24 cellular contexts compared by ENCODE assay signal in the genomic region with DNA sequence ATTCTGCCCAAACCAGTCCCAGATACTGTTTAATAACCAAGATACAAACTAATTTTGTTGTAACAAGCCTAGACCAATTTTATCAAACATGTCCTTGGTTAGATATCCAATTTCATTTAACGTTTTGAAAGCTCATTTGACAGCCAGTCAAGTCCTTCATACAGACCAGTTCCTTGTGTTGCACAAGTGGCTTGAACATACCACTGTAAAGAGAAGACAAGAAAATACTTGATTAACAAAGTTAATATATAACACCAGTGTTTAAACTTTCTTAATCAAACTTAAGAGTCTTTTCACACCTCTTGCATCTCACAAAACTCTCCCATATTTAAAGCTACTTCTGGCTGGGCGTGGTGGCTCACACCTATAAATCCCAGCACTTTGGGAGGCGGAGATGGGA. TPM values are rescaled to one million over a fixed set of nuclear protein-coding genes. Genes with fewer than 3 reads are reported as not detected.
DNase-seq lines count a peak whose midpoint lies in the region; ATAC-seq, FAIRE-seq and TF ChIP-seq lines count a peak whose summit lies in the region.
"Had no signal": no experiment of that assay in that cellular context is flagged by ENCODE, and none has a peak within 500 bp of the region (broad histone marks: within the 10 kb centered on the region; RNA-seq: fewer than 3 reads in every experiment).

No MANE protein-coding gene starts in this region.

- no peak overlapping the region for H3K27ac ChIP-seq in lower lobe of right lung
- H3K27ac ChIP-seq in testis: peak overlapping the region; percentile 25 to 36
- no peak overlapping the region for H3K27ac ChIP-seq in CD4-positive, alpha-beta T cell (ENCODE audit: low read depth, low read length)
- H3K27ac ChIP-seq: BLaER1, KMS-11, SJSA1 had no signal

- H3K27me3 ChIP-seq in lower lobe of right lung (ENCODE audit: low read depth) (no peaks in the 10 kb centered on the region), testis (no peaks in the 10 kb centered on the region)
- no peaks in the 10 kb centered on the region for H3K27me3 ChIP-seq in CD4-positive, alpha-beta T cell (ENCODE audit: control insufficient read depth, insufficient read depth, low read length)
- H3K27me3 ChIP-seq: BLaER1, SJSA1 had no signal

- no peak for TF ChIP-seq POLR2A in H54 (IDR thresholded peaks at IDR 0.05; ENCODE audit: low read depth, low read length)
- no peak for TF ChIP-seq POLR2A in testis (IDR thresholded peaks at IDR 0.05)
- TF ChIP-seq POLR2A in lower leg skin (IDR thresholded peaks at IDR 0.05): no peak

- peak; percentile 48 to 75 for ATAC-seq in lower lobe of right lung
- no peak for ATAC-seq in CD4-positive, alpha-beta T cell (ENCODE audit: poor library complexity)
- ATAC-seq: CD8-positive, alpha-beta T cell; HCT116; Right ventricle myocardium inferior had no signal

- 66 to 67% methylated on average over 3 of the region's 3 CpGs for WGBS in testis, 2 donors
- 72 to 77% methylated on average over 3 of the region's 3 CpGs for WGBS in lower leg skin, 2 donors

- no peak overlapping the region for H3K4me3 Mint-ChIP-seq in progenitor cell of endocrine pancreas (ENCODE audit: low read depth)
- no peak overlapping the region for H3K4me3 Mint-ChIP-seq in CD4-positive, alpha-beta T cell
- H3K4me3 Mint-ChIP-seq: CD8-positive, alpha-beta T cell had no signal

- no peaks in the 10 kb centered on the region for H3K9me3 Mint-ChIP-seq in progenitor cell of endocrine pancreas (ENCODE audit: low read depth)
- no peaks in the 10 kb centered on the region for H3K9me3 Mint-ChIP-seq in CD4-positive, alpha-beta T cell
- H3K9me3 Mint-ChIP-seq: CD8-positive, alpha-beta T cell had no signal

- CTCF ChIA-PET in CD4-positive, alpha-beta T cell (lab: Charles Lee): no interaction called here

- H3K27me3 Mint-ChIP-seq in progenitor cell of endocrine pancreas: no peaks in the 10 kb centered on the region
- no peaks in the 10 kb centered on the region for H3K27me3 Mint-ChIP-seq in CD4-positive, alpha-beta T cell

- H3K36me3 ChIP-seq in lower lobe of right lung (peaks cover 95% of the 10 kb centered on the region), testis (ENCODE audit: low read depth, missing control alignments) (no peaks in the 10 kb centered on the region)

- H3K27ac Mint-ChIP-seq in progenitor cell of endocrine pancreas: no peak overlapping the region
- no peak overlapping the region for H3K27ac Mint-ChIP-seq in CD4-positive, alpha-beta T cell
- H3K27ac Mint-ChIP-seq: CD8-positive, alpha-beta T cell had no signal

- peaks cover 35% of the 10 kb centered on the region for H3K36me3 Mint-ChIP-seq in progenitor cell of endocrine pancreas (ENCODE audit: insufficient read depth)
- peaks cover 88% of the 10 kb centered on the region for H3K36me3 Mint-ChIP-seq in CD4-positive, alpha-beta T cell (ENCODE audit: low read depth)

- H3K9me3 ChIP-seq in lower lobe of right lung (no peaks in the 10 kb centered on the region), testis (no peaks in the 10 kb centered on the region)
- H3K9me3 ChIP-seq in CD4-positive, alpha-beta T cell (ENCODE audit: control insufficient read depth, low read length): no peaks in the 10 kb centered on the region
- H3K9me3 ChIP-seq: BLaER1, SJSA1 had no signal

- peaks cover 7% of the 10 kb centered on the region for H3K4me1 Mint-ChIP-seq in progenitor cell of endocrine pancreas (ENCODE audit: low read depth)
- peaks cover 15% of the 10 kb centered on the region for H3K4me1 Mint-ChIP-seq in CD4-positive, alpha-beta T cell (ENCODE audit: low read depth)

- TF ChIP-seq CTCF in D721Med (IDR thresholded peaks at IDR 0.05; ENCODE audit: insufficient read depth, missing control alignments) (no peak), lower lobe of right lung (IDR thresholded peaks at IDR 0.05) (no peak), testis (IDR thresholded peaks at IDR 0.05) (no peak), progenitor cell of endocrine pancreas (IDR thresholded peaks at IDR 0.05; ENCODE audit: unreplicated experiment) (no peak), lower leg skin (IDR thresholded peaks at IDR 0.05) (no peak)
- no peak for TF ChIP-seq CTCF in CD4-positive, alpha-beta T cell (IDR thresholded peaks at IDR 0.05)

- DNase-seq in D721Med (ENCODE audit: insufficient read length, low spot score): no peak
- no peak for DNase-seq in H54 (ENCODE audit: insufficient read length, low spot score)
- DNase-seq in lower lobe of right lung: no peak
- no peak for DNase-seq in testis
- DNase-seq in progenitor cell of endocrine pancreas (ENCODE audit: low spot score, unreplicated experiment): no peak
- DNase-seq in lower leg skin (ENCODE audit: low spot score in 2 of 2): no peak
- no peak for DNase-seq in CD4-positive, alpha-beta T cell
- DNase-seq: ACHN; CD8-positive, alpha-beta T cell; DMS153; GDM1; GOT3; IMR-90; NCI-H1105; NCI-H146; NCI-H2029; NCI-H2171 treated with DMSO at 0.1 percent for 48 hours; NCI-H524 treated with DMSO at 0.1 percent for 48 hours had no signal

- H3K4me1 ChIP-seq in lower lobe of right lung: no peaks in the 10 kb centered on the region
- peaks cover 8% of the 10 kb centered on the region for H3K4me1 ChIP-seq in testis
- H3K4me1 ChIP-seq: SJSA1 had no signal

- peak; percentile 46 for FAIRE-seq in D721Med (lab: Jason Lieb, UNC)
- peak; percentile 60 for FAIRE-seq in H54 (lab: Jason Lieb, UNC)
- FAIRE-seq: GM19239 had no signal

- intact Hi-C loops in lower lobe of right lung (cut with DNase I): no loop called here
- intact Hi-C loops in testis (cut with DNase I; ENCODE audit: low total_unique reads): no loop called here
- intact Hi-C loops in lower leg skin (cut with DNase I; ENCODE audit: low total_unique reads): no loop called here
- intact Hi-C loops in CD4-positive, alpha-beta T cell (cut with DNase I, micrococcal nuclease): no loop called here

- POLR2A ChIA-PET in CD4-positive, alpha-beta T cell (lab: Charles Lee): interaction anchor here (0.9 to 1.0 kb wide), 2 partner anchors 16 to 25 kb away, joined by 3 to 6 read pairs; a partner anchor contains a TSS

- H3K4me3 ChIP-seq in lower lobe of right lung: no peak overlapping the region
- no peak overlapping the region for H3K4me3 ChIP-seq in testis
- H3K4me3 ChIP-seq in lower leg skin (ENCODE audit: low read depth, poor library complexity, severe bottlenecking): no peak overlapping the region
- H3K4me3 ChIP-seq: BLaER1, SJSA1 had no signal

RNA-seq across cellular contexts. Expression of a gene that starts 16.0 kb away (rescaled TPM):
- 17.5 TPM for total RNA-seq in lower lobe of right lung
- total RNA-seq in testis: 10 to 100 TPM; 20.5 to 26.0 TPM
- 9.9 TPM for polyA plus RNA-seq in testis (ENCODE audit: insufficient read depth, low read depth, low replicate concordance)
- total RNA-seq in progenitor cell of endocrine pancreas: 14.5 and 15.4 TPM in 2 replicates
- total RNA-seq in lower leg skin: 10 to 100 TPM; 17.4 to 26.6 (median 22.1) TPM
- 10 to 100 TPM; 40.5 to 40.9 TPM for total RNA-seq in CD4-positive, alpha-beta T cell

RNA-seq across cellular contexts. Expression of a gene that starts 25.0 kb away (rescaled TPM):
- total RNA-seq in lower lobe of right lung (113 TPM), testis (100 to 1,000 TPM; 169 to 205 TPM), progenitor cell of endocrine pancreas (133 and 134 TPM in 2 replicates), lower leg skin (10 to 100 TPM; 39.5 to 61.6 (median 59.2) TPM)
- 224 TPM for polyA plus RNA-seq in testis (ENCODE audit: insufficient read depth, low read depth, low replicate concordance)
- 10 to 100 TPM; 56.7 to 59.9 TPM for total RNA-seq in CD4-positive, alpha-beta T cell

RNA-seq across cellular contexts. Expression of a gene that starts 28.0 kb away (rescaled TPM):
- total RNA-seq in lower lobe of right lung (11.2 TPM), testis (10 to 100 TPM; 11.3 to 19.6 TPM), progenitor cell of endocrine pancreas (1.1 and 1.2 TPM in 2 replicates), lower leg skin (under 1 TPM in 2 of 4 donors, not detected in 2; under 0.01 to 0.03 TPM)
- polyA plus RNA-seq in testis (ENCODE audit: insufficient read depth, low read depth, low replicate concordance): 15.7 TPM
- under 1 TPM in 1 of 2 experiments, not detected in 1; 0.19 TPM for total RNA-seq in CD4-positive, alpha-beta T cell
- total RNA-seq: Right ventricle myocardium inferior, SJSA1 had no signal

Comparison
In these comparisons a context has a peak if more than half of its experiments do, and no peak if none do; other contexts are left out.
1. H3K27ac ChIP-seq: peak in testis (2 of 2); none in lower lobe of right lung (single experiment) and CD4-positive, alpha-beta T cell (single experiment).